ENCODE assay signal across 9 cellular contexts in the genomic region with DNA sequence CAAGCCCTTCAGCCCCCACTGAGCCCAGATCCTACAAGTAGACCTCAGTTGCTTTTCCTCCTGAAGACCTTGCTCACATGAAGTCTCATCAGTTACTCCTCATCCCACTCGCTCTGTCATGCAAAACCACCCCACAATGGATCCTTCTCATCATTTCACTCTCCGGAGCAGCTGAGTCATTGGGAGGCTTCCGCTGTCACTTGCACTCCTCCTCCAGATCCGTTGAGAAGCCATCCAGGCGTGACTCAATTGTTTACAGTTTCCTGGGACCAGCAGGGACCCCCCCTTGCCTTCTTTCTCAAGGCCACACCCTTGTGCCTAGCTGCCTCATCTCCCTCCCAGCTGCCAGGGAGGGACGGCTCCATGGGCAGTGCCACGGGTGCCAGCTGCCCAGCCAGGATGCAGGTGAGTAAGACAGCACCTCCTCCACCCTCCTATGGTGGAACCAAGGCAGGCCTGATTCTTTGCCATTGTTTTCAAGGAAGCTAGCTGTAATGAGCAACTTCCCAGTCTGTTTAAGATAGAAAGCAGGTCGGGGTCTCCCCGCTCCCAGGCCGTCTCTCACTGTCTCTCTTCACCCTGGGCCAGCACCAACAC. TPM values are rescaled to one million over a fixed set of nuclear protein-coding genes. Genes with fewer than 3 reads are reported as not detected.
DNase-seq lines count a peak whose midpoint lies in the region; ATAC-seq, FAIRE-seq and TF ChIP-seq lines count a peak whose summit lies in the region.
"Had no signal": no experiment of that assay in that cellular context is flagged by ENCODE, and none has a peak within 500 bp of the region (broad histone marks: within the 10 kb centered on the region; RNA-seq: fewer than 3 reads in every experiment).

No MANE protein-coding gene starts in this region.

- CTCF ChIA-PET in AG04450 (lab: Charles Lee), result interaction anchor here (1.4 to 1.7 kb wide), 2 partner anchors 79 to 144 kb away, joined by 3 to 6 read pairs; no protein-coding TSS in a partner anchor
- CTCF ChIA-PET in T-cell (lab: Charles Lee), result interaction anchor here in 1 of 2 donors (0.7 kb wide), 1 partner anchor 93 kb away, joined by 3 read pairs; no protein-coding TSS in a partner anchor

- H3K9me3 ChIP-seq in AG04450 (ENCODE audit: control insufficient read depth, insufficient read depth, low read length), result no peaks in the 10 kb centered on the region; the same call in 1 of the 2 replicates
- no peaks in the 10 kb centered on the region for H3K9me3 ChIP-seq in small intestine (ENCODE audit: control insufficient read depth, low read depth)

- no peaks in the 10 kb centered on the region for H3K36me3 ChIP-seq in small intestine (ENCODE audit: control insufficient read depth in 2 of 2, insufficient read depth in 2 of 2, low read length in 2 of 2)
- H3K36me3 ChIP-seq: cardiac muscle cell had no signal

- H3K4me3 ChIP-seq in AG04450 (ENCODE audit: low read depth, low read length), result no peak overlapping the region
- H3K4me3 ChIP-seq in HFF-Myc (replicated peaks; ENCODE audit: low read depth, low read length), result no peak overlapping the region
- H3K4me3 ChIP-seq in small intestine (ENCODE audit: low read depth in 1 of 2, low read length in 2 of 2), result no peak overlapping the region
- H3K4me3 ChIP-seq: cardiac muscle cell had no signal

- peak overlapping the region; percentile 31 for H3K27ac ChIP-seq in AG04450 (ENCODE audit: low read depth, low read length)
- no peak overlapping the region for H3K27ac ChIP-seq in small intestine (ENCODE audit: low read depth in 1 of 2, low read length in 1 of 2)
- H3K27ac ChIP-seq: cardiac muscle cell had no signal

- 55 to 56% (median 56%) methylated on average over 10 of the region's 10 CpGs for WGBS in small intestine, 3 donors

- H3K27me3 Mint-ChIP-seq in T-cell, result no peaks in the 10 kb centered on the region

- no peaks in the 10 kb centered on the region for H3K27me3 ChIP-seq in AG04450 (ENCODE audit: control insufficient read depth, insufficient read depth, low read length)
- no peaks in the 10 kb centered on the region for H3K27me3 ChIP-seq in small intestine (ENCODE audit: control insufficient read depth in 2 of 2, insufficient read depth in 2 of 2, low read length in 2 of 2)

- DNase-seq in AG04450 (ENCODE audit: low read depth, low spot score) (peak; percentile 30), HFF-Myc (ENCODE audit: extremely low read depth, low read depth) (peak; percentile 72), T-cell (peak in 1 of 34 experiments; percentile 11), dedifferentiated amniotic fluid mesenchymal stem cell (ENCODE audit: extremely low spot score) (peak; percentile 54), small intestine (peak; percentile 66), ecto neural progenitor cell (ENCODE audit: low spot score) (no peak), NCI-H1092 (lab: John Stamatoyannopoulos, UW) (no peak)

- H3K27ac Mint-ChIP-seq in T-cell, result peak overlapping the region; percentile 2 to 64

- no peak overlapping the region for H3K4me3 Mint-ChIP-seq in T-cell

- FAIRE-seq in small intestine (lab: Jason Lieb, UNC), result no peak

- ATAC-seq in T-cell (replicated peaks in 1 of 4) (no peak), GM21786 (IDR thresholded peaks at IDR 0.05; ENCODE audit: unreplicated experiment) (no peak)

- no peaks in the 10 kb centered on the region for H3K9me3 Mint-ChIP-seq in T-cell

- TF ChIP-seq CTCF in AG04450 (IDR thresholded peaks at IDR 0.05; ENCODE audit: low read depth, low read length) (no peak), HFF-Myc (IDR thresholded peaks at IDR 0.05; ENCODE audit: low read depth, low read length, missing control alignments) (no peak)

- H3K4me1 ChIP-seq in small intestine (ENCODE audit: control insufficient read depth in 2 of 2, insufficient read depth in 1 of 2, low read depth in 1 of 2, low read length in 1 of 2), result no peaks in the 10 kb centered on the region

- POLR2A ChIA-PET in AG04450 (lab: Yijun Ruan, JAX) (no interaction called here), T-cell (lab: Charles Lee) (no interaction called here)

- H3K4me1 Mint-ChIP-seq in T-cell, result peaks cover 39 to 46% (median 41%) of the 10 kb centered on the region in 3 donors

- peaks cover 13% of the 10 kb centered on the region for H3K36me3 Mint-ChIP-seq in T-cell

RNA-seq across cellular contexts. Expression of a gene that starts 16.3 kb away (rescaled TPM):
- not detected in 2 replicates for polyA plus RNA-seq in AG04450 (2011; rRNA removed)
- not detected in 2 replicates for polyA minus RNA-seq in AG04450 (2011; rRNA and poly(A)+ RNA removed)
- total RNA-seq in T-cell, result 10 to 100 TPM in 2 of 5 donors, 1 to 10 TPM in 3; 2.7 to 15.5 (median 7.8) TPM
- 1 to 10 TPM in 1 of 3 donors, under 1 TPM in 2; 0.22 to 1.6 (median 0.42) TPM for polyA plus RNA-seq in small intestine
- total RNA-seq: cardiac muscle cell had no signal
- polyA plus RNA-seq: cardiac muscle cell had no signal

RNA-seq across cellular contexts. Expression of a gene that starts 44.0 kb away (rescaled TPM):
- polyA plus RNA-seq in AG04450 (2011; rRNA removed) (371 and 551 TPM in 2 replicates), small intestine (100 to 1,000 TPM in 2 of 3 donors, 10 to 100 TPM in 1; 38.9 to 184 (median 153) TPM)
- polyA minus RNA-seq in AG04450 (2011; rRNA and poly(A)+ RNA removed), result 169 and 246 TPM in 2 replicates
- 10 to 100 TPM; 21.9 to 41.2 (median 34.8) TPM for total RNA-seq in T-cell

Comparison
In these comparisons a context has a peak if more than half of its experiments do, and no peak if none do; other contexts are left out.
1. DNase-seq: peak in AG04450 (single experiment), HFF-Myc (single experiment), dedifferentiated amniotic fluid mesenchymal stem cell (single experiment) and small intestine (single experiment); none in ecto neural progenitor cell (single experiment) and NCI-H1092 (single experiment).